In the genomic region with DNA sequence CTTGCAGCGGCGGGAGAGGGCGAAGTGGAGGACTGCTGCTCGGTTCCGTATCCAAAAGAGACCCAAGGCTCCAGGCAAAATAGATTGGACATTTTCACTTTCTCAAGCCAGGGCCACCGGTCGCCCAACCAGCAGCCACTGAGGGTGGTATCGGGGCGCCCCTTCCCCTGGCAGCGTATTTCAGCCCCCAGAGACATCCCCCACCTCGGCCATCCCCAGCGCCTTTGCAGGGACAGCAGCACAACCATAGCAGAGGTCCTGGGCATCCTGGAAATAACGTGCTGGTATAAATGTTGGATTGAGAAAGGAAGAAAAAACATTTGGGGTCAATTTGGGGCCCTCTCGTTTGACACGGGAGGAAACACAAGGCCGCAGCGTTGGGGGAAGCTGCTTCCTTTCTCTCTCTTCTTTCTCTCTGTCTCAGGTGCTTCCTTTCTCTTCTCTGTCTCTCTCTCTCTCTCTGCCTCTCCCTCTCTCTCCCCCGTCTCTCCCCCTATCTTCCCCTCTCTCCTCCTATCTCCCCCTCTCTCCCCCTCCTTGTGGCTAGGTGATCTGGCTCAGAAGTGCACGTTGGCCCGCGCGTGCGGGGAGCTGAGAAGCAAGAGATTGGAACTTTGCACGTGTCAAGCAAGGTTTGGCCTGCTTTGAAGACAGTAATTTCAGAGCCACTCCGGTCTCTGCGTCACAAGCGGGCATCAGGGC, we compare ENCODE assay signal across 8 cellular contexts. TPM values are rescaled to one million over a fixed set of nuclear protein-coding genes. Genes with fewer than 3 reads are reported as not detected.
A peak's percentile ranks its signal among the peaks of the same experiment; 100 is the strongest.
DNase-seq lines count a peak whose midpoint lies in the region; ATAC-seq and TF ChIP-seq lines count a peak whose summit lies in the region.

No MANE protein-coding gene starts in this region.

- H3K9me3 ChIP-seq in BLaER1 treated with 17β-estradiol and CSF1 and Interleukin-3, amounts not matched to agents 10 nM and 100 nM (replicated peaks in 1 of 11) = peaks cover 0 to 10% (median 0%) of the 10 kb centered on the region in 11 experiments; a peak in 2 of 22 replicates
- no peaks in the 10 kb centered on the region for H3K9me3 ChIP-seq in right atrium auricular region

- TF ChIP-seq CTCF in right atrium auricular region (IDR thresholded peaks at IDR 0.05) = no peak

- no peaks in the 10 kb centered on the region; a peak in 2 of 22 replicates for H3K36me3 ChIP-seq in BLaER1 treated with 17β-estradiol and CSF1 and Interleukin-3, amounts not matched to agents 10 nM and 100 nM
- H3K36me3 ChIP-seq in right atrium auricular region = no peaks in the 10 kb centered on the region

- peaks cover 0 to 33% (median 0%) of the 10 kb centered on the region in 11 experiments; a peak in 4 of 22 replicates for H3K27me3 ChIP-seq in BLaER1 treated with 17β-estradiol and CSF1 and Interleukin-3, amounts not matched to agents 10 nM and 100 nM
- H3K27me3 ChIP-seq in right atrium auricular region = no peaks in the 10 kb centered on the region

- H3K9ac ChIP-seq in BLaER1 treated with 17β-estradiol and CSF1 and Interleukin-3, amounts not matched to agents 10 nM and 100 nM = peak overlapping the region; percentile 72 to 93 (median 82)

- peaks cover 30 to 65% (median 55%) of the 10 kb centered on the region in 10 experiments for H3K4me1 ChIP-seq in BLaER1 treated with 17β-estradiol and CSF1 and Interleukin-3, amounts not matched to agents 10 nM and 100 nM
- peaks cover 0 to 19% of the 10 kb centered on the region in 2 donors for H3K4me1 ChIP-seq in right atrium auricular region

- H3K27ac ChIP-seq in BLaER1 treated with 17β-estradiol and CSF1 and Interleukin-3, amounts not matched to agents 10 nM and 100 nM = peak overlapping the region; percentile 4 to 90 (median 79); a peak in 21 of 22 replicates
- peak overlapping the region; percentile 86 to 96 for H3K27ac ChIP-seq in right atrium auricular region

- no peak for ATAC-seq in HG03175 (IDR thresholded peaks at IDR 0.05; ENCODE audit: unreplicated experiment)

- no peak for TF ChIP-seq POLR2A in erythroblast (IDR thresholded peaks at IDR 0.05; ENCODE audit: low read length)

- peak overlapping the region; percentile 93 to 100 (median 98) for H3K4me2 ChIP-seq in BLaER1 treated with 17β-estradiol and CSF1 and Interleukin-3, amounts not matched to agents 10 nM and 100 nM

- H3K4me3 ChIP-seq in BLaER1 treated with 17β-estradiol and CSF1 and Interleukin-3, amounts not matched to agents 10 nM and 100 nM = peak overlapping the region; percentile 78 to 93 (median 84)
- H3K4me3 ChIP-seq in Jurkat, Clone E6-1 (ENCODE audit: low read length) = peak overlapping the region; percentile 67
- H3K4me3 ChIP-seq in right atrium auricular region = peak overlapping the region; percentile 89 to 91

- no peaks in the 10 kb centered on the region; a peak in 1 of 22 replicates for H4K20me1 ChIP-seq in BLaER1 treated with 17β-estradiol and CSF1 and Interleukin-3, amounts not matched to agents 10 nM and 100 nM

- peak; percentile 74 for DNase-seq in Jurkat, Clone E6-1 (ENCODE audit: low read depth, low spot score)
- peak; percentile 24 for DNase-seq in activated T-helper 1 cell treated with Interleukin-2 at 50 U/mL for 16 hours (ENCODE audit: low read depth)
- no peak for DNase-seq in right atrium auricular region (ENCODE audit: low spot score)
- peak in 3 of 4 experiments; percentile 16 to 40 (median 30) for DNase-seq in stimulated activated CD4-positive, alpha-beta T cell treated with anti-CD3 and anti-CD28 coated beads, Interleukin-1b, Interleukin-23, amount 100 ng/mL, for 24 hours (ENCODE audit: low read depth in 4 of 4, low spot score in 1 of 4)
- DNase-seq in erythroblast (lab: John Stamatoyannopoulos, UW) = no peak
- no peak for DNase-seq in Kasumi-1 (lab: John Stamatoyannopoulos, UW)

RNA-seq across cellular contexts. Expression of a gene that starts 0.6 kb away (rescaled TPM):
- 25.9 TPM for polyA plus RNA-seq in Jurkat, Clone E6-1 (2012; ENCODE audit: insufficient read depth, insufficient read length)
- total RNA-seq in right atrium auricular region = 100 to 1,000 TPM; 102 to 180 TPM

Comparison
In these comparisons a context has a peak if more than half of its experiments do, and no peak if none do; other contexts are left out.
1. DNase-seq: peak in Jurkat, Clone E6-1 (single experiment), activated T-helper 1 cell treated with Interleukin-2 at 50 U/mL for 16 hours (single experiment) and stimulated activated CD4-positive, alpha-beta T cell treated with anti-CD3 and anti-CD28 coated beads, Interleukin-1b, Interleukin-23, amount 100 ng/mL, for 24 hours (3 of 4); none in right atrium auricular region (single experiment), erythroblast (0 of 2) and Kasumi-1 (0 of 2).
2. Peak in every context shown above with its lines, with median percentiles within 50 percentile points of each other: H3K4me3 ChIP-seq.